ENCODE assay signal across 15 cellular contexts in the genomic region with DNA sequence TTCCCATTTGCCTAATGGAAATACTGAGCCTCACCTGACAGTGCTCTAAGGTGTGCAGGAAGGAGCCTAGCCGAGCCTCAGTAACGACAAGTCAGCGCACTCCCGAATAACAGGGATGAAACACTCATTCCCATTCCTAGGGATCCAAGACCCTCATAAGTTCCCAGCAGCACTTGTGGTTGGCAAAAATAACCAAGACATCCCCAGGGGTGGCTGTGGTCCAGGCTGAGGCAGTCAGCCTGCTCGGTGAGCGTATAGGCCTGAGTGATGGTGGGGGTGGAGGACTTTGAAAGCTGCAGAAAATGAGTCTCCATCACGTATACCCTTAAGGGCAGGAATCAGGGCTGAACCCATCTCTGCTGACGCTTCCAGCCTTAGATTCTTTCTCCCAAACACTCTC.
"Had no signal": no experiment of that assay in that cellular context is flagged by ENCODE, and none has a peak within 500 bp of the region (broad histone marks: within the 10 kb centered on the region; RNA-seq: fewer than 3 reads in every experiment).

No MANE protein-coding gene starts in this region.

- H3K36me3 ChIP-seq: esophagus squamous epithelium, right lobe of liver, tibial artery had no signal

- H3K79me2 ChIP-seq: hepatocyte had no signal

- ATAC-seq: effector memory CD8-positive, alpha-beta T cell; left lobe of liver; psoas muscle; right lobe of liver had no signal

- H2AFZ ChIP-seq: hepatocyte had no signal

- H3K4me3 ChIP-seq: esophagus squamous epithelium, hepatocyte, psoas muscle, right lobe of liver, skin epidermis, tibial artery had no signal

- H3K4me1 ChIP-seq: esophagus squamous epithelium, psoas muscle, tibial artery had no signal

- H3K9me3 ChIP-seq: esophagus squamous epithelium, psoas muscle, right lobe of liver, tibial artery had no signal

- H3K27ac ChIP-seq: esophagus squamous epithelium, hepatocyte, psoas muscle, right lobe of liver, tibial artery had no signal

- H3K4me2 ChIP-seq: hepatocyte had no signal

- H3K27me3 ChIP-seq: esophagus squamous epithelium, hepatocyte, right lobe of liver, tibial artery had no signal

- DNase-seq: effector memory CD8-positive, alpha-beta T cell; esophagus squamous epithelium; foreskin melanocyte; midbrain; naive B cell; nephron progenitor cell; psoas muscle; retina; stimulated activated CD4-positive, alpha-beta T cell treated with anti-CD3 and anti-CD28 coated beads, Interleukin-12 subunit alpha, Interleukin-12 subunit beta, amount 100 ng/mL, for 4 hours; stimulated activated naive CD4-positive, alpha-beta T cell treated with Interleukin-2 at 50 U/mL for 16 hours had no signal
